ENCODE assay signal across 8 cellular contexts in genomic region chr11:88414981-88415391, GRCh38.
DNase-seq lines count a peak whose midpoint lies in the region; ATAC-seq and TF ChIP-seq lines count a peak whose summit lies in the region.

No MANE protein-coding gene starts in this region.

- peak overlapping the region; percentile 80 for H3K27ac Mint-ChIP-seq in activated CD8-positive, alpha-beta T cell treated with anti-CD3 and anti-CD28 coated beads for 36 hours
- H3K27ac Mint-ChIP-seq in naive thymus-derived CD8-positive, alpha-beta T cell, result peak overlapping the region in 9 of 10 donors; percentile 2 to 78 (median 6)

- POLR2A ChIA-PET in activated CD8-positive, alpha-beta T cell treated with anti-CD3 and anti-CD28 coated beads for 36 hours (lab: Charles Lee), result no interaction called here
- POLR2A ChIA-PET in naive thymus-derived CD8-positive, alpha-beta T cell (lab: Charles Lee), result interaction anchor here (1.2 to 1.5 kb wide), 2 partner anchors 10 to 77 kb away, joined by 3 to 4 read pairs; partner anchors contain the start of gene CTSC

- CTCF ChIA-PET in activated CD8-positive, alpha-beta T cell treated with anti-CD3 and anti-CD28 coated beads for 36 hours (lab: Charles Lee), result no interaction called here

- peak; percentile 46 for ATAC-seq in HG03432 (IDR thresholded peaks at IDR 0.05; ENCODE audit: unreplicated experiment)
- peak; percentile 86 for ATAC-seq in activated CD8-positive, alpha-beta T cell treated with anti-CD3 and anti-CD28 coated beads for 36 hours
- peak; percentile 52 to 88 for ATAC-seq in naive thymus-derived CD8-positive, alpha-beta T cell
- no peak for ATAC-seq in left lobe of liver
- no peak for ATAC-seq in GM19328 (IDR thresholded peaks at IDR 0.05; ENCODE audit: unreplicated experiment)
- ATAC-seq in HG03439 (IDR thresholded peaks at IDR 0.05; ENCODE audit: unreplicated experiment), result no peak

- intact Hi-C loops in activated CD8-positive, alpha-beta T cell treated with anti-CD3 and anti-CD28 coated beads for 36 hours (cut with micrococcal nuclease), result loop anchor here (2.0 to 10.0 kb wide), 3 partner anchors 58 to 240 kb away; partner anchors contain the start of gene RAB38

- DNase-seq in NCI-H2107 treated with DMSO at 0.1 percent for 48 hours (lab: John Stamatoyannopoulos, UW; ENCODE audit: unreplicated experiment), result peak; percentile 20
- no peak for DNase-seq in NCI-H2107 (lab: John Stamatoyannopoulos, UW)
- DNase-seq in activated CD8-positive, alpha-beta T cell treated with anti-CD3 and anti-CD28 coated beads for 36 hours, result peak; percentile 60
- peak in 3 of 10 donors; percentile 46 to 53 (median 48) for DNase-seq in naive thymus-derived CD8-positive, alpha-beta T cell
- DNase-seq in left lobe of liver (ENCODE audit: low spot score), result no peak

- no peak for TF ChIP-seq CTCF in activated CD8-positive, alpha-beta T cell treated with anti-CD3 and anti-CD28 coated beads for 36 hours (IDR thresholded peaks at IDR 0.05)

- H3K9me3 Mint-ChIP-seq in activated CD8-positive, alpha-beta T cell treated with anti-CD3 and anti-CD28 coated beads for 36 hours, result no peaks in the 10 kb centered on the region
- H3K9me3 Mint-ChIP-seq in naive thymus-derived CD8-positive, alpha-beta T cell, result no peaks in the 10 kb centered on the region

- H3K4me1 Mint-ChIP-seq in activated CD8-positive, alpha-beta T cell treated with anti-CD3 and anti-CD28 coated beads for 36 hours (ENCODE audit: low read depth), result peaks cover 31% of the 10 kb centered on the region
- peaks cover 23 to 37% (median 33%) of the 10 kb centered on the region in 4 donors for H3K4me1 Mint-ChIP-seq in naive thymus-derived CD8-positive, alpha-beta T cell

- H3K36me3 Mint-ChIP-seq in activated CD8-positive, alpha-beta T cell treated with anti-CD3 and anti-CD28 coated beads for 36 hours (ENCODE audit: low read depth), result no peaks in the 10 kb centered on the region
- peaks cover 0 to 3% (median 0%) of the 10 kb centered on the region in 3 donors for H3K36me3 Mint-ChIP-seq in naive thymus-derived CD8-positive, alpha-beta T cell

- H3K4me3 Mint-ChIP-seq in activated CD8-positive, alpha-beta T cell treated with anti-CD3 and anti-CD28 coated beads for 36 hours, result peak overlapping the region; percentile 33
- H3K4me3 Mint-ChIP-seq in naive thymus-derived CD8-positive, alpha-beta T cell, result peak overlapping the region; percentile 52 to 79 (median 78)

- no peaks in the 10 kb centered on the region for H3K27me3 Mint-ChIP-seq in activated CD8-positive, alpha-beta T cell treated with anti-CD3 and anti-CD28 coated beads for 36 hours
- H3K27me3 Mint-ChIP-seq in naive thymus-derived CD8-positive, alpha-beta T cell, result no peaks in the 10 kb centered on the region

Comparison
In these comparisons a context has a peak if more than half of its experiments do, and no peak if none do; other contexts are left out.
1. DNase-seq: peak in NCI-H2107 treated with DMSO at 0.1 percent for 48 hours (single experiment) and activated CD8-positive, alpha-beta T cell treated with anti-CD3 and anti-CD28 coated beads for 36 hours (single experiment); none in NCI-H2107 (single experiment) and left lobe of liver (single experiment).
2. ATAC-seq: peak in HG03432 (single experiment), activated CD8-positive, alpha-beta T cell treated with anti-CD3 and anti-CD28 coated beads for 36 hours (single experiment) and naive thymus-derived CD8-positive, alpha-beta T cell (2 of 2); none in left lobe of liver (single experiment), GM19328 (single experiment) and HG03439 (single experiment).